Comparison of ENCODE assay signal across 1 cellular context in the genomic region with DNA sequence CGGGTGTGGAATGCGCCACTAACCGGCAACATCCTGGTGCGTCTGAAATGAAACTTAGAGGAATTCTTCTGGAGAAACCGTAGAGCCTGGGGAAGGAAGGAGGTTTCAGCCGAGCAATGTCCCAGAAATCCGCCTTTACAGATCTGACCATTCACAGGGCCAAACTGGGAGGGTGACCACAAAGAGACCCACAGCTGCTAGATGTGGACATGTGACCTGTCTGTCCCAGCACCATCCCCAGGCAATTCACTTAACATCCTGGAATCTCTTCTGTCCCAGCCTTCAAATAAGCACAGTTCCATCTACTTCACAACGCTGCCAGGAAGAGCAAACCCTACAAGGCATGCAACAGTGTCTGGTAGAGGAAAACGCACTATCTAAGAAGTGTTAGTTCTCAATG.
TF ChIP-seq lines count a peak whose summit lies in the region.

No MANE protein-coding gene starts in this region.

TF ChIP-seq in H1, 55 proteins besides CTCF, POLR2A, EP300 and RAD21:
- TF ChIP-seq EZH2 (IDR thresholded peaks at IDR 0.05; ENCODE audit: low read depth, low read length, severe bottlenecking) (no peak), GTF2F1 (IDR thresholded peaks at IDR 0.05; ENCODE audit: borderline replicate concordance, low read depth, low read length) (no peak), KDM5A (IDR thresholded peaks at IDR 0.05; ENCODE audit: low read length) (no peak), TAF1 (IDR thresholded peaks at IDR 0.05; ENCODE audit: low read depth, low read length) (no peak), RNF2 (IDR thresholded peaks at IDR 0.05; ENCODE audit: borderline replicate concordance, low read depth, low read length, missing control alignments, poor library complexity, severe bottlenecking) (no peak), SIN3A (conservative IDR thresholded peaks at IDR 0.05 in 1 of 2, IDR thresholded peaks at IDR 0.05 in 1 of 2; ENCODE audit: low read depth in 1 of 2, low read length in 2 of 2) (no peak), SP1 (IDR thresholded peaks at IDR 0.05; ENCODE audit: low read depth, low read length) (no peak), TCF12 (IDR thresholded peaks at IDR 0.05; ENCODE audit: low read depth, low read length) (no peak), BACH1 (IDR thresholded peaks at IDR 0.05; ENCODE audit: low read length) (no peak), USF2 (IDR thresholded peaks at IDR 0.05; ENCODE audit: low read length) (no peak), BRCA1 (IDR thresholded peaks at IDR 0.05; ENCODE audit: low read depth, low read length) (no peak), GABPA (IDR thresholded peaks at IDR 0.05; ENCODE audit: borderline replicate concordance, insufficient read depth, low read length) (no peak), CHD2 (IDR thresholded peaks at IDR 0.05; ENCODE audit: low read length) (no peak), ZNF274 (IDR thresholded peaks at IDR 0.05; ENCODE audit: borderline replicate concordance, extremely low read depth, low read length) (no peak), CBX5 (IDR thresholded peaks at IDR 0.05; ENCODE audit: low read depth, low read length) (no peak), HDAC6 (IDR thresholded peaks at IDR 0.05; ENCODE audit: low read depth, low read length) (no peak)
TF ChIP-seq in H1: peak in this region for 0.
